In genomic region chr10:133117036-133117687, GRCh38 we compare ENCODE assay signal across 28 cellular contexts. TPM values are rescaled to one million over a fixed set of nuclear protein-coding genes. Genes with fewer than 3 reads are reported as not detected.
DNase-seq lines count a peak whose midpoint lies in the region; ATAC-seq, FAIRE-seq and TF ChIP-seq lines count a peak whose summit lies in the region.
"Had no signal": no experiment of that assay in that cellular context is flagged by ENCODE, and none has a peak within 500 bp of the region (broad histone marks: within the 10 kb centered on the region; RNA-seq: fewer than 3 reads in every experiment).

No MANE protein-coding gene starts in this region.

- H3K14ac ChIP-seq in H1 (ENCODE audit: insufficient read length) (no peak overlapping the region), trophoblast cell (ENCODE audit: low read length) (no peak overlapping the region)

- no peak overlapping the region for H2AFZ ChIP-seq in H1 (ENCODE audit: low read length)
- H2AFZ ChIP-seq in trophoblast cell (ENCODE audit: insufficient read depth, low read length, poor library complexity), result no peak overlapping the region

- no peak overlapping the region for H4K91ac ChIP-seq in H1 (replicated peaks; ENCODE audit: insufficient read length, low read length)
- H4K91ac ChIP-seq in trophoblast cell (ENCODE audit: low read depth, low read length), result no peak overlapping the region

- H3K4ac ChIP-seq in H1 (replicated peaks; ENCODE audit: insufficient read length, low read depth, low read length) (no peak overlapping the region), trophoblast cell (ENCODE audit: low read depth, low read length) (no peak overlapping the region)

- H3K4me3 ChIP-seq in left ventricle myocardium inferior (no peak overlapping the region), H1 (ENCODE audit: extremely low read depth in 1 of 4, insufficient read depth in 2 of 4, low read depth in 3 of 4, low read length in 4 of 4) (no peak overlapping the region), trophoblast cell (ENCODE audit: low read depth, low read length) (peak overlapping the region; percentile 13), uterus (no peak overlapping the region), dorsolateral prefrontal cortex (no peak overlapping the region)
- H3K4me3 ChIP-seq: GM12878 had no signal

- H3K4me1 ChIP-seq in left ventricle myocardium inferior, result no peaks in the 10 kb centered on the region
- H3K4me1 ChIP-seq in H1 (replicated peaks in 1 of 4; ENCODE audit: control insufficient read depth in 3 of 4, insufficient read depth in 4 of 4, low read length in 3 of 4), result peaks cover 0 to 3% (median 2%) of the 10 kb centered on the region in 4 experiments; a peak in 3 of 7 replicates
- H3K4me1 ChIP-seq in trophoblast cell (ENCODE audit: control insufficient read depth in 1 of 2, insufficient read depth in 2 of 2, low read length in 2 of 2), result no peaks in the 10 kb centered on the region
- no peaks in the 10 kb centered on the region for H3K4me1 ChIP-seq in uterus
- H3K4me1 ChIP-seq: Caco-2 had no signal

- POLR2A ChIA-PET in H1 (lab: Charles Lee; ENCODE audit: partially characterized antibody), result no interaction called here

- H3K56ac ChIP-seq in H1 (replicated peaks; ENCODE audit: insufficient read length, low read depth, low read length), result no peak overlapping the region

- H4K5ac ChIP-seq in H1 (ENCODE audit: insufficient read length, low read depth, low read length), result no peak overlapping the region

- WGBS in H1 (ENCODE audit: extremely low coverage in 1 of 2, insufficient coverage in 1 of 2, insufficient read length in 1 of 2, insufficient replicate concordance in 2 of 2, low coverage in 1 of 2, low lambda C conversion rate in 2 of 2, missing lambda C conversion rate in 1 of 2), 2 experiments, result 87% methylated on average over 19 of the region's 21 CpGs; no CpG with 5 or more reads in 1 of the 2 experiments
- WGBS in trophoblast cell (ENCODE audit: extremely low coverage, insufficient coverage, insufficient read length), result no CpG with 5 or more reads among the region's 21 CpGs

- TF ChIP-seq POLR2A in H1 (IDR thresholded peaks at IDR 0.05; ENCODE audit: control extremely low read depth in 1 of 2, low read depth in 2 of 2, low read length in 2 of 2) (no peak), uterus (IDR thresholded peaks at IDR 0.05) (no peak)

- peaks cover 0 to 5% of the 10 kb centered on the region in 2 experiments for H4K20me1 ChIP-seq in H1 (replicated peaks in 1 of 2; ENCODE audit: control insufficient read depth in 1 of 2, insufficient read depth in 2 of 2, low read length in 2 of 2)

- H4K12ac ChIP-seq in trophoblast cell (ENCODE audit: low read depth, low read length), result no peak overlapping the region

- no peak overlapping the region for H2BK120ac ChIP-seq in H1 (replicated peaks; ENCODE audit: low read depth, low read length)
- H2BK120ac ChIP-seq in trophoblast cell (ENCODE audit: insufficient read depth, low read length, poor library complexity), result no peak overlapping the region

- no peak overlapping the region for H2BK20ac ChIP-seq in H1 (ENCODE audit: low read length)

- no peak overlapping the region for H3K18ac ChIP-seq in H1 (ENCODE audit: extremely low read depth, low read length)
- H3K18ac ChIP-seq in trophoblast cell (ENCODE audit: low read length), result no peak overlapping the region

- no peak for TF ChIP-seq CTCF in left ventricle myocardium inferior (IDR thresholded peaks at IDR 0.05; ENCODE audit: borderline replicate concordance)
- no peak for TF ChIP-seq CTCF in H1 (IDR thresholded peaks at IDR 0.05; ENCODE audit: control extremely low read depth in 1 of 3, insufficient read depth in 1 of 3, low read depth in 1 of 3, low read length in 3 of 3)
- no peak for TF ChIP-seq CTCF in uterus (IDR thresholded peaks at IDR 0.05)
- TF ChIP-seq CTCF in dorsolateral prefrontal cortex (IDR thresholded peaks at IDR 0.05 in 54 of 56, conservative IDR thresholded peaks at IDR 0.05 in 2 of 56; ENCODE audit: low read depth in 1 of 56, partially characterized antibody in 56 of 56), result no peak

- ATAC-seq in GM21367 (IDR thresholded peaks at IDR 0.05; ENCODE audit: unreplicated experiment), result no peak
- ATAC-seq: CD8-positive, alpha-beta T cell; GM12878 had no signal

- H3K27ac ChIP-seq in left ventricle myocardium inferior (replicated peaks) (peak overlapping the region; percentile 76), H1 (ENCODE audit: low read depth, low read length) (no peak overlapping the region), trophoblast cell (ENCODE audit: low read depth, low read length) (no peak overlapping the region), uterus (no peak overlapping the region), dorsolateral prefrontal cortex (peak overlapping the region in 2 of 59 donors; percentile 1 to 48)

- peaks cover 7% of the 10 kb centered on the region; the same call in 1 of the 2 replicates for H3K23me2 ChIP-seq in H1 (ENCODE audit: low read depth, low read length)

- intact Hi-C loops in left ventricle myocardium inferior (cut with micrococcal nuclease), result no loop called here
- intact Hi-C loops in cardiac septum (cut with DNase I), result no loop called here
- intact Hi-C loops in uterus (cut with DNase I; ENCODE audit: low total_unique reads), result no loop called here
- intact Hi-C loops in dorsolateral prefrontal cortex (cut with DNase I), result no loop called here

- H3K4me2 ChIP-seq in H1 (ENCODE audit: insufficient read depth in 1 of 2, low read depth in 2 of 2, low read length in 2 of 2) (no peak overlapping the region), trophoblast cell (ENCODE audit: low read length) (no peak overlapping the region)

- peak overlapping the region; percentile 77; the same call in 1 of the 2 replicates for H4K8ac ChIP-seq in H1 (ENCODE audit: extremely low read depth, insufficient read depth, low read length)
- H4K8ac ChIP-seq in trophoblast cell (ENCODE audit: low read depth, low read length), result no peak overlapping the region

- H3K79me2 ChIP-seq in H1 (ENCODE audit: control insufficient read depth in 1 of 2, insufficient read depth in 2 of 2, low read length in 2 of 2), result no peaks in the 10 kb centered on the region
- no peaks in the 10 kb centered on the region for H3K79me2 ChIP-seq in trophoblast cell (ENCODE audit: control insufficient read depth, insufficient read depth, low read length, poor library complexity)

- no peak for TF ChIP-seq EP300 in H1 (IDR thresholded peaks at IDR 0.05; ENCODE audit: borderline replicate concordance in 1 of 2, low read depth in 2 of 2, low read length in 2 of 2)

- CTCF ChIA-PET in H1 (lab: Charles Lee; ENCODE audit: partially characterized antibody), result interaction anchor here (1.2 to 4.7 kb wide), 3 partner anchors 7 to 212 kb away, joined by 3 to 19 read pairs (median 3); no protein-coding TSS in a partner anchor

- H3K9ac ChIP-seq in H1 (replicated peaks in 1 of 4; ENCODE audit: extremely low read depth in 1 of 4, low read depth in 3 of 4, low read length in 3 of 4) (no peak overlapping the region), trophoblast cell (ENCODE audit: low read length) (no peak overlapping the region)

- H2BK15ac ChIP-seq in H1 (ENCODE audit: low read length), result no peak overlapping the region

- H3K79me1 ChIP-seq in H1 (ENCODE audit: low read depth, low read length), result no peaks in the 10 kb centered on the region
- H3K79me1 ChIP-seq in trophoblast cell (ENCODE audit: low read length), result no peaks in the 10 kb centered on the region

- FAIRE-seq in H1 (lab: Jason Lieb, UNC), result no peak
- FAIRE-seq: GM12878, H54 had no signal

- H3K27me3 ChIP-seq in left ventricle myocardium inferior (ENCODE audit: low read depth) (peaks cover 29% of the 10 kb centered on the region), H1 (replicated peaks in 1 of 4; ENCODE audit: control insufficient read depth in 3 of 4, extremely low read depth in 1 of 4, insufficient read depth in 3 of 4, low read length in 3 of 4) (no peaks in the 10 kb centered on the region; a peak in 1 of 7 replicates), trophoblast cell (ENCODE audit: insufficient read depth, low read length) (no peaks in the 10 kb centered on the region), uterus (no peaks in the 10 kb centered on the region), dorsolateral prefrontal cortex (no peaks in the 10 kb centered on the region)

- TF ChIP-seq RAD21 in H1 (IDR thresholded peaks at IDR 0.05 in 1 of 2, conservative IDR thresholded peaks at IDR 0.05 in 1 of 2; ENCODE audit: low read depth in 2 of 2, low read length in 2 of 2), result no peak

- H2BK12ac ChIP-seq in H1 (ENCODE audit: low read depth, low read length) (no peak overlapping the region), trophoblast cell (ENCODE audit: low read length) (no peak overlapping the region)

- H3K36me3 ChIP-seq in left ventricle myocardium inferior (no peaks in the 10 kb centered on the region), H1 (ENCODE audit: control insufficient read depth in 2 of 4, insufficient read depth in 4 of 4, low read length in 3 of 4) (peaks cover 0 to 2% (median 0%) of the 10 kb centered on the region in 4 experiments; a peak in 1 of 8 replicates), trophoblast cell (ENCODE audit: control insufficient read depth in 1 of 2, insufficient read depth in 2 of 2, low read length in 2 of 2) (no peaks in the 10 kb centered on the region), uterus (no peaks in the 10 kb centered on the region)

- H3K9me3 ChIP-seq in left ventricle myocardium inferior (replicated peaks) (peaks cover 23% of the 10 kb centered on the region), H1 (ENCODE audit: insufficient read depth in 2 of 2, low read depth in 1 of 2, low read length in 1 of 2) (peaks cover 6 to 11% of the 10 kb centered on the region in 2 experiments; a peak in 3 of 4 replicates), trophoblast cell (ENCODE audit: insufficient read depth, low read depth, low read length) (peaks cover 28% of the 10 kb centered on the region), uterus (no peaks in the 10 kb centered on the region)

- H2BK5ac ChIP-seq in H1 (ENCODE audit: low read depth, low read length) (no peak overlapping the region), trophoblast cell (ENCODE audit: low read depth, low read length, poor library complexity) (no peak overlapping the region)

- DNase-seq in left ventricle myocardium inferior, result no peak
- DNase-seq in cardiac septum (ENCODE audit: low spot score), result no peak
- no peak for DNase-seq in H1 (ENCODE audit: low read depth in 1 of 2, low spot score in 2 of 2)
- DNase-seq in trophoblast cell, result no peak
- no peak for DNase-seq in uterus
- no peak for DNase-seq in dorsolateral prefrontal cortex
- DNase-seq: C1 segment of cervical spinal cord; Caco-2; CD8-positive, alpha-beta T cell; DMS79; EL; GDM1; Karpas-422; NCI-H1092; NCI-H1417 treated with DMSO at 0.1 percent for 48 hours; NCI-H187; NCI-H2081 treated with DMSO at 0.1 percent for 48 hours; NCI-H2171; NCI-H226; NCI-H510A; NCI-H69; RPMI8226; SHP77 treated with DMSO at 0.1 percent for 48 hours had no signal

- H3K23ac ChIP-seq in H1 (ENCODE audit: insufficient read length) (no peak overlapping the region), trophoblast cell (ENCODE audit: low read length) (no peak overlapping the region)

- no peak overlapping the region for H2AK5ac ChIP-seq in H1 (ENCODE audit: low read depth, low read length)
- H2AK5ac ChIP-seq in trophoblast cell (ENCODE audit: low read length), result no peak overlapping the region

RNA-seq across cellular contexts. Expression of gene ADGRA1, which starts 29.4 kb away (rescaled TPM):
- total RNA-seq in left ventricle myocardium inferior, result not detected
- 0.19 TPM for total RNA-seq in cardiac septum
- 0.08 and 0.17 TPM in 2 replicates for total RNA-seq in H1 (2021; fragmentation: NEBNext Ultra II Directional; extraction: Animal tissue kit (Norgen Biotek cat#: 25700))
- 0.21 and 0.24 TPM in 2 replicates for polyA plus RNA-seq in H1 (2011; rRNA removed)
- 0.18 TPM for polyA plus RNA-seq in H1 (2011; cell fraction: cytosol; rRNA removed)
- 0.19 TPM for polyA plus RNA-seq in H1 (2011; cell fraction: nucleus; rRNA removed)
- polyA plus RNA-seq in H1 (2012, experiment 1 of 2), result 0.14 to 0.27 TPM (median 0.23 TPM) in 4 replicates
- polyA plus RNA-seq in H1 (2012, experiment 2 of 2), result 0.13 TPM
- 0.06 TPM for polyA plus RNA-seq in H1 (2013, experiment 1 of 2)
- polyA plus RNA-seq in H1 (2013, experiment 2 of 2), result 0.09 TPM
- polyA minus RNA-seq in H1 (2011; rRNA and poly(A)+ RNA removed), result 0.07 and 0.09 TPM in 2 replicates
- 0.59 TPM for polyA minus RNA-seq in H1 (2011; cell fraction: cytosol; rRNA and poly(A)+ RNA removed)
- 0.30 TPM for polyA minus RNA-seq in H1 (2011; cell fraction: nucleus; rRNA and poly(A)+ RNA removed)
- polyA plus RNA-seq in trophoblast cell (2013), result 0.04 and 0.07 TPM in 2 replicates
- 1 to 10 TPM in 1 of 4 donors, under 1 TPM in 1, not detected in 2; 0.07 to 1.0 TPM for total RNA-seq in uterus
- 10 to 100 TPM; 11.7 to 48.6 (median 31.6) TPM for total RNA-seq in dorsolateral prefrontal cortex
- total RNA-seq: Caco-2; CD8-positive, alpha-beta T cell; GM12878; HT-29 had no signal
- polyA plus RNA-seq: GM12878 had no signal

RNA-seq across cellular contexts. Expression of gene KNDC1, which starts 42.9 kb away (rescaled TPM):
- total RNA-seq in left ventricle myocardium inferior, result 0.11 TPM
- total RNA-seq in cardiac septum, result 0.05 TPM
- total RNA-seq in H1 (2021; fragmentation: NEBNext Ultra II Directional; extraction: Animal tissue kit (Norgen Biotek cat#: 25700)), result 16.7 and 19.3 TPM in 2 replicates
- polyA plus RNA-seq in H1 (2011; rRNA removed), result 7.5 and 10.4 TPM in 2 replicates
- 8.2 TPM for polyA plus RNA-seq in H1 (2011; cell fraction: cytosol; rRNA removed)
- polyA plus RNA-seq in H1 (2011; cell fraction: nucleus; rRNA removed), result 24.2 TPM
- 10.6 to 18.0 TPM (median 14.3 TPM) in 4 replicates for polyA plus RNA-seq in H1 (2012, experiment 1 of 2)
- polyA plus RNA-seq in H1 (2012, experiment 2 of 2), result 7.0 TPM
- polyA plus RNA-seq in H1 (2013, experiment 1 of 2), result 6.2 TPM
- polyA plus RNA-seq in H1 (2013, experiment 2 of 2), result 5.8 TPM
- 14.2 and 17.3 TPM in 2 replicates for polyA minus RNA-seq in H1 (2011; rRNA and poly(A)+ RNA removed)
- 9.8 TPM for polyA minus RNA-seq in H1 (2011; cell fraction: cytosol; rRNA and poly(A)+ RNA removed)
- polyA minus RNA-seq in H1 (2011; cell fraction: nucleus; rRNA and poly(A)+ RNA removed), result 27.6 TPM
- polyA plus RNA-seq in trophoblast cell (2013), result 0.71 and 0.75 TPM in 2 replicates
- total RNA-seq in uterus, result 10 to 100 TPM in 1 of 4 donors, 1 to 10 TPM in 2, under 1 TPM in 1; under 0.01 to 12.5 (median 5.3) TPM
- total RNA-seq in dorsolateral prefrontal cortex, result 100 to 1,000 TPM in 74 of 120 experiments, 10 to 100 TPM in 46; 44.0 to 154 (median 107) TPM
- total RNA-seq: A673; CD8-positive, alpha-beta T cell had no signal

Comparison
In these comparisons a context has a peak if more than half of its experiments do, and no peak if none do; other contexts are left out.
1. RNA of gene ADGRA1, which starts 29.4 kb away (total RNA-seq): 11.7 to 48.6 TPM in dorsolateral prefrontal cortex; 0.19 TPM in cardiac septum (single experiment), 0.08 to 0.17 TPM in H1, 0.07 to 1.0 TPM in uterus and not detected in left ventricle myocardium inferior (single experiment); every median in the first group is over 4 times any median in the second.